ENCODE assay signal across 27 cellular contexts in the genomic region with DNA sequence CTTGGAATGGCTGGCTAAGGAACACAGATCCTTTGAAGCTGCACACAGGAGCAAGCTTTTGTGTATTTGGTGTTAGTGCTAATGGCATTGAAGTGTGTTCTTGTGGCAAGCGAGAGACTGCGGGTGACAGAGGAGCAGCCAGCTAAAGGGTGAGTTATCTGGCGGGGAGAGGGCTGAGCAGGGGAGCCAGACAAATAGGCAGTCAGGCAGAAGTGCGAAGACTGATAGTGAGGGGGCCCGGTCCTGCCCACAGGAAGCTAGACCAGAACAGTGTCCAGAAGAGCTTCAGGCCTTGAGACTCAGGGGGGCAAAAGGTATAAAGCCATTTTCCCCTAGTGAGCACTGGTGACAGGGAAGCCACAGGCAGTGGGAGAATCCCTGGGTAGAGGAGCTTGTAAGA. TPM values are rescaled to one million over a fixed set of nuclear protein-coding genes. Genes with fewer than 3 reads are reported as not detected.
DNase-seq lines count a peak whose midpoint lies in the region; ATAC-seq and FAIRE-seq lines count a peak whose summit lies in the region.
"Had no signal": no experiment of that assay in that cellular context is flagged by ENCODE, and none has a peak within 500 bp of the region (broad histone marks: within the 10 kb centered on the region; RNA-seq: fewer than 3 reads in every experiment).

No MANE protein-coding gene starts in this region.

- H3K18ac ChIP-seq in mesendoderm (ENCODE audit: low read length): no peak overlapping the region

- no peak overlapping the region for H3K23ac ChIP-seq in mesendoderm (ENCODE audit: low read length)

- H3K56ac ChIP-seq in mesendoderm (ENCODE audit: low read length): no peak overlapping the region

- H2BK120ac ChIP-seq in mesendoderm (ENCODE audit: low read depth, low read length): no peak overlapping the region

- no CpG with 5 or more reads among the region's 5 CpGs for WGBS in mesendoderm (ENCODE audit: extremely low coverage, insufficient coverage, low lambda C conversion rate)

- peak overlapping the region; percentile 52 for H3K27ac Mint-ChIP-seq in activated T-helper 1 cell treated with anti-CD3 and anti-CD28 coated beads, Interleukin-12 subunit alpha, Interleukin-12 subunit beta, Interleukin-2, Interleukin-4 antibody, amounts not matched to agents 30 ng/mL and 10 ng/mL and 1 ng/mL, durations not matched to agents 14 hours and 24 hours and 36 hours
- H3K27ac Mint-ChIP-seq: CD4-positive, alpha-beta T cell; CD8-positive, alpha-beta memory T cell had no signal

- no peak overlapping the region for H2AK5ac ChIP-seq in mesendoderm (ENCODE audit: low read length)

- H3K27me3 ChIP-seq in mesendoderm (ENCODE audit: insufficient read depth, low read length, poor library complexity): no peaks in the 10 kb centered on the region
- H3K27me3 ChIP-seq: BE2C; BLaER1 treated with 17β-estradiol and CSF1 and Interleukin-3, amounts not matched to agents 10 nM and 100 nM had no signal

- no peak overlapping the region for H2BK5ac ChIP-seq in mesendoderm (ENCODE audit: low read length)

- H3K4me2 ChIP-seq in mesendoderm (ENCODE audit: low read length): no peak overlapping the region
- H3K4me2 ChIP-seq: A549; BLaER1 treated with 17β-estradiol and CSF1 and Interleukin-3, amounts not matched to agents 10 nM and 100 nM had no signal

- no peak overlapping the region for H4K5ac ChIP-seq in mesendoderm (ENCODE audit: low read length)

- no peak for ATAC-seq in HG02938 (IDR thresholded peaks at IDR 0.05; ENCODE audit: unreplicated experiment)
- ATAC-seq: A549, HCT116 had no signal

- no peak for FAIRE-seq in urothelium cell line (lab: Jason Lieb, UNC)
- FAIRE-seq: A549, D721Med, GM12892, GM19239, H1 had no signal

- H3K79me1 ChIP-seq in mesendoderm (ENCODE audit: low read length): no peaks in the 10 kb centered on the region

- no peaks in the 10 kb centered on the region for H3K79me2 ChIP-seq in mesendoderm (ENCODE audit: control insufficient read depth, insufficient read depth, low read length)

- H4K8ac ChIP-seq in mesendoderm (ENCODE audit: low read depth, low read length): no peak overlapping the region

- no peaks in the 10 kb centered on the region for H3K27me3 Mint-ChIP-seq in activated T-helper 1 cell treated with anti-CD3 and anti-CD28 coated beads, Interleukin-12 subunit alpha, Interleukin-12 subunit beta, Interleukin-2, Interleukin-4 antibody, amounts not matched to agents 30 ng/mL and 10 ng/mL and 1 ng/mL, durations not matched to agents 14 hours and 24 hours and 36 hours (ENCODE audit: insufficient read depth)
- H3K27me3 Mint-ChIP-seq: CD4-positive, alpha-beta T cell had no signal

- H3K4me1 Mint-ChIP-seq in activated T-helper 1 cell treated with anti-CD3 and anti-CD28 coated beads, Interleukin-12 subunit alpha, Interleukin-12 subunit beta, Interleukin-2, Interleukin-4 antibody, amounts not matched to agents 30 ng/mL and 10 ng/mL and 1 ng/mL, durations not matched to agents 14 hours and 24 hours and 36 hours (ENCODE audit: low read depth): no peaks in the 10 kb centered on the region
- H3K4me1 Mint-ChIP-seq: CD14-positive monocyte had no signal

- no peak overlapping the region for H3K4me3 Mint-ChIP-seq in activated T-helper 1 cell treated with anti-CD3 and anti-CD28 coated beads, Interleukin-12 subunit alpha, Interleukin-12 subunit beta, Interleukin-2, Interleukin-4 antibody, amounts not matched to agents 30 ng/mL and 10 ng/mL and 1 ng/mL, durations not matched to agents 14 hours and 24 hours and 36 hours
- H3K4me3 Mint-ChIP-seq: CD14-positive monocyte; CD4-positive, alpha-beta T cell; CD8-positive, alpha-beta memory T cell had no signal

- no peaks in the 10 kb centered on the region for H3K36me3 ChIP-seq in mesendoderm (ENCODE audit: control insufficient read depth, insufficient read depth, low read length)
- H3K36me3 ChIP-seq: BE2C; BLaER1 treated with 17β-estradiol and CSF1 and Interleukin-3, amounts not matched to agents 10 nM and 100 nM had no signal

- DNase-seq in ELF-1 (ENCODE audit: low read depth, low spot score): peak; percentile 16
- no peak for DNase-seq in activated T-helper 1 cell treated with anti-CD3 and anti-CD28 coated beads, Interleukin-12 subunit alpha, Interleukin-12 subunit beta, Interleukin-2, Interleukin-4 antibody, amounts not matched to agents 30 ng/mL and 10 ng/mL and 1 ng/mL, durations not matched to agents 14 hours and 24 hours and 36 hours (ENCODE audit: low spot score)
- DNase-seq in mesendoderm: peak; percentile 90
- DNase-seq in stimulated activated CD4-positive, alpha-beta T cell treated with anti-CD3 and anti-CD28 coated beads, Interleukin-4, amount 100 ng/mL, for 1 hour: no peak
- DNase-seq in urothelium cell line (ENCODE audit: low spot score): no peak
- DNase-seq: 8988T; ACHN; AML-193; BE2C; CD4-positive, alpha-beta T cell; CD8-positive, alpha-beta memory T cell; DMS 273 treated with DMSO at 0.1 percent for 48 hours; DMS79; EL; GF-D8; GM23248; H7 had no signal

- H3K9me3 Mint-ChIP-seq in activated T-helper 1 cell treated with anti-CD3 and anti-CD28 coated beads, Interleukin-12 subunit alpha, Interleukin-12 subunit beta, Interleukin-2, Interleukin-4 antibody, amounts not matched to agents 30 ng/mL and 10 ng/mL and 1 ng/mL, durations not matched to agents 14 hours and 24 hours and 36 hours: no peaks in the 10 kb centered on the region
- H3K9me3 Mint-ChIP-seq: CD4-positive, alpha-beta T cell; CD8-positive, alpha-beta memory T cell had no signal

- H3K4me1 ChIP-seq in mesendoderm (ENCODE audit: control insufficient read depth, low read depth, low read length): no peaks in the 10 kb centered on the region
- H3K4me1 ChIP-seq: A549, BE2C had no signal

- intact Hi-C loops in activated T-helper 1 cell treated with anti-CD3 and anti-CD28 coated beads, Interleukin-12 subunit alpha, Interleukin-12 subunit beta, Interleukin-2, Interleukin-4 antibody, amounts not matched to agents 30 ng/mL and 10 ng/mL and 1 ng/mL, durations not matched to agents 14 hours and 24 hours and 36 hours (cut with micrococcal nuclease): no loop called here

- no peak overlapping the region for H3K27ac ChIP-seq in mesendoderm (ENCODE audit: low read depth, low read length)
- H3K27ac ChIP-seq: A549; BLaER1 treated with 17β-estradiol and CSF1 and Interleukin-3, amounts not matched to agents 10 nM and 100 nM; GM23248 had no signal

- H3K9ac ChIP-seq in mesendoderm (ENCODE audit: low read length): no peak overlapping the region
- H3K9ac ChIP-seq: BLaER1 treated with 17β-estradiol and CSF1 and Interleukin-3, amounts not matched to agents 10 nM and 100 nM; GM23248 had no signal

- H2BK15ac ChIP-seq in mesendoderm (replicated peaks; ENCODE audit: low read depth): no peak overlapping the region

- H3K4ac ChIP-seq in mesendoderm (ENCODE audit: low read depth, low read length): no peak overlapping the region

- no peak overlapping the region for H3K4me3 ChIP-seq in mesendoderm (ENCODE audit: low read length)
- H3K4me3 ChIP-seq: A549; BLaER1 treated with 17β-estradiol and CSF1 and Interleukin-3, amounts not matched to agents 10 nM and 100 nM; GM23248 had no signal

- H3K36me3 Mint-ChIP-seq in activated T-helper 1 cell treated with anti-CD3 and anti-CD28 coated beads, Interleukin-12 subunit alpha, Interleukin-12 subunit beta, Interleukin-2, Interleukin-4 antibody, amounts not matched to agents 30 ng/mL and 10 ng/mL and 1 ng/mL, durations not matched to agents 14 hours and 24 hours and 36 hours (ENCODE audit: low read depth): no peaks in the 10 kb centered on the region
- H3K36me3 Mint-ChIP-seq: CD14-positive monocyte; CD8-positive, alpha-beta memory T cell had no signal

RNA-seq across cellular contexts. Expression of a gene that starts 49.6 kb away (rescaled TPM):
- total RNA-seq in activated T-helper 1 cell treated with anti-CD3 and anti-CD28 coated beads, Interleukin-12 subunit alpha, Interleukin-12 subunit beta, Interleukin-2, Interleukin-4 antibody, amounts not matched to agents 30 ng/mL and 10 ng/mL and 1 ng/mL, durations not matched to agents 14 hours and 24 hours and 36 hours: 15.0 and 19.2 TPM in 2 replicates
- polyA plus RNA-seq in mesendoderm (2013, experiment 1 of 2): 0.59 TPM
- 0.62 TPM for polyA plus RNA-seq in mesendoderm (2013, experiment 2 of 2)
- total RNA-seq: G401 had no signal
- polyA plus RNA-seq: CD14-positive monocyte had no signal

Comparison
In these comparisons a context has a peak if more than half of its experiments do, and no peak if none do; other contexts are left out.
1. DNase-seq: peak in ELF-1 (single experiment) and mesendoderm (single experiment); none in activated T-helper 1 cell treated with anti-CD3 and anti-CD28 coated beads, Interleukin-12 subunit alpha, Interleukin-12 subunit beta, Interleukin-2, Interleukin-4 antibody, amounts not matched to agents 30 ng/mL and 10 ng/mL and 1 ng/mL, durations not matched to agents 14 hours and 24 hours and 36 hours (single experiment), stimulated activated CD4-positive, alpha-beta T cell treated with anti-CD3 and anti-CD28 coated beads, Interleukin-4, amount 100 ng/mL, for 1 hour (single experiment) and urothelium cell line (single experiment).